ENCODE assay signal across 1 cellular context in genomic region chrX:151753313-151754041, GRCh38.
TF ChIP-seq lines count a peak whose summit lies in the region.

No MANE protein-coding gene starts in this region.

TF ChIP-seq in WTC11, 78 proteins besides CTCF, POLR2A, EP300 and RAD21 (continued from another document):
- no peak for TF ChIP-seq PRDM15 (CRISPR knock-in tag; IDR thresholded peaks at IDR 0.05)
- no peak for TF ChIP-seq ERG (CRISPR knock-in tag; IDR thresholded peaks at IDR 0.05)
- no peak for TF ChIP-seq ZNF232 (CRISPR knock-in tag; IDR thresholded peaks at IDR 0.05)
- TF ChIP-seq ATF2 (CRISPR knock-in tag; IDR thresholded peaks at IDR 0.05; ENCODE audit: borderline replicate concordance, low read depth), result no peak
